8 cellular contexts compared by ENCODE assay signal in the genomic region with DNA sequence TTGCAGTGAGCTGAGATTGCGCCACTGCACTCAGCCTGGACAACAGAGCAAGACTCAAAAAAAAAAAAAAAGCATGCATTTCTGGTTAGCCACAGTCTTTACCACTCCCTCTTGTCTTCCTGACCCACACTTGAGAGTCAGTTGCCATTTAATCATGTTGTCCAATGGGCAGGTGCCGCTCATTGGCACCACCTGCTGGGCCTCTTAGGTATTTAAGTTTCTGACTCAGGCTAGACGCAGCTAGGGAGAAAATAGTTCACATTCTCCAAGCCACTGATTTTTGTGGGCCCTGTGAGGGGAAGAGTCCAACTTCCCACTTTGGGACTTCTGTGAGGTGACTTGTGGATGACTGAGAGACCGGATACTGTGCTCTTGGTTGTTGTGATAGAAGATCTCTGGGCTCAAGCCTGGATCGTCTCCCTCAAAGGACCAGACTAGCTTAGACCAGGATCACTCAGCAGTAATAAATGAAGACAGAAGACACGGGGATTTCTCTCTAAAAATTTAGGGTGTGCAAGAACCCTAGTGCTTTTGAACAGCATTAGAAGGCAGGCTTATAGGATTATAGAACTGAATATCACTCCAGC. TPM values are rescaled to one million over a fixed set of nuclear protein-coding genes. Genes with fewer than 3 reads are reported as not detected.
DNase-seq lines count a peak whose midpoint lies in the region; ATAC-seq and TF ChIP-seq lines count a peak whose summit lies in the region.

No MANE protein-coding gene starts in this region.

- no peak overlapping the region for H3K27ac ChIP-seq in breast epithelium

- H3K36me3 ChIP-seq in breast epithelium, result no peaks in the 10 kb centered on the region

- no peaks in the 10 kb centered on the region for H3K4me1 Mint-ChIP-seq in MCF 10A (ENCODE audit: insufficient read depth, unreplicated experiment)

- H3K9me3 ChIP-seq in breast epithelium, result no peaks in the 10 kb centered on the region

- intact Hi-C loops in MCF 10A (cut with micrococcal nuclease) (loop anchor here (1.0 to 2.0 kb wide), 2 partner anchors 34 to 208 kb away; no protein-coding TSS in a partner anchor), breast epithelium (cut with DNase I; ENCODE audit: low total_unique reads) (no loop called here)

- H3K27me3 ChIP-seq in breast epithelium, result no peaks in the 10 kb centered on the region

- H3K4me1 ChIP-seq in breast epithelium, result no peaks in the 10 kb centered on the region

- no peaks in the 10 kb centered on the region for H3K27me3 Mint-ChIP-seq in MCF 10A (ENCODE audit: insufficient read depth, unreplicated experiment)

- peak; percentile 59 for DNase-seq in MCF 10A (ENCODE audit: unreplicated experiment)
- no peak for DNase-seq in breast epithelium (ENCODE audit: low spot score in 2 of 2)
- peak; percentile 35 for DNase-seq in RPMI7951 (ENCODE audit: low read depth)
- peak in 2 of 3 donors; percentile 11 to 20 for DNase-seq in stimulated activated CD4-positive, alpha-beta T cell treated with anti-CD3 and anti-CD28 coated beads, TNF-alpha, amount 100 ng/mL, for 48 hours (ENCODE audit: low read depth in 3 of 3)
- no peak for DNase-seq in NCI-H1436 treated with DMSO at 0.1 percent for 48 hours (lab: John Stamatoyannopoulos, UW)
- no peak for DNase-seq in NCI-H2081 (lab: John Stamatoyannopoulos, UW)

- H3K9me3 Mint-ChIP-seq in MCF 10A (ENCODE audit: unreplicated experiment), result no peaks in the 10 kb centered on the region

- TF ChIP-seq CTCF in MCF 10A (IDR thresholded peaks at IDR 0.05; ENCODE audit: unreplicated experiment) (peak; percentile 85), breast epithelium (IDR thresholded peaks at IDR 0.05) (no peak)

- H3K36me3 Mint-ChIP-seq in MCF 10A (ENCODE audit: insufficient read depth, unreplicated experiment), result no peaks in the 10 kb centered on the region

- no TSS peak for BruUV-seq in MCF 10A (replicated peaks; lab: Mats Ljungman, UMichigan)

- ATAC-seq in HG02642 (IDR thresholded peaks at IDR 0.05; ENCODE audit: poor library complexity, unreplicated experiment) (peak; percentile 54), esophagus mucosa (peak; percentile 52)

- no peak overlapping the region for H3K4me3 ChIP-seq in breast epithelium

- POLR2A ChIA-PET in MCF 10A (lab: Yijun Ruan, JAX), result no interaction called here

- TF ChIP-seq POLR2A in breast epithelium (IDR thresholded peaks at IDR 0.05), result no peak

- no peak overlapping the region for H3K27ac Mint-ChIP-seq in MCF 10A (ENCODE audit: low read depth, unreplicated experiment)

- H3K4me3 Mint-ChIP-seq in MCF 10A (ENCODE audit: unreplicated experiment), result no peak overlapping the region

- CTCF ChIA-PET in MCF 10A (lab: Yijun Ruan, JAX), result interaction anchor here (0.6 to 4.8 kb wide), 20 partner anchors 10 to 590 kb away, joined by 3 to 39 read pairs (median 4); no protein-coding TSS in a partner anchor

RNA-seq across cellular contexts. Expression of a gene that starts 26.8 kb away (rescaled TPM):
- total RNA-seq in MCF 10A (2022), result not detected in 2 replicates
- total RNA-seq in breast epithelium, result under 1 TPM in 2 of 3 donors, not detected in 1; under 0.01 to 0.16 TPM
- total RNA-seq in RPMI7951 (2014; rRNA removed; shearing (Covaris generic)), result not detected in 2 replicates
- total RNA-seq in esophagus mucosa, result not detected

Comparison
In these comparisons a context has a peak if more than half of its experiments do, and no peak if none do; other contexts are left out.
1. DNase-seq: peak in MCF 10A (single experiment), RPMI7951 (single experiment) and stimulated activated CD4-positive, alpha-beta T cell treated with anti-CD3 and anti-CD28 coated beads, TNF-alpha, amount 100 ng/mL, for 48 hours (2 of 3); none in breast epithelium (0 of 2), NCI-H1436 treated with DMSO at 0.1 percent for 48 hours (single experiment) and NCI-H2081 (0 of 2).